ENCODE assay signal across 35 cellular contexts in genomic region chr11:72671144-72672099, GRCh38. TPM values are rescaled to one million over a fixed set of nuclear protein-coding genes. Genes with fewer than 3 reads are reported as not detected.
"Had no signal": no experiment of that assay in that cellular context is flagged by ENCODE, and none has a peak within 500 bp of the region (broad histone marks: within the 10 kb centered on the region; RNA-seq: fewer than 3 reads in every experiment).

No MANE protein-coding gene starts in this region.

- H3K36me3 ChIP-seq: adrenal gland, brain microvascular endothelial cell, heart left ventricle, left lung, lower lobe of right lung, stomach, thyroid gland, upper lobe of left lung, vagina had no signal

- DNase-seq: activated CD4-positive, alpha-beta memory T cell treated with anti-CD3 and anti-CD28 coated beads for 36 hours; activated CD4-positive, alpha-beta T cell treated with anti-CD3 and anti-CD28 coated beads, Interleukin-2, amount 10 ng/mL, durations not matched to agents 24 days and 14 days; activated CD8-positive, alpha-beta memory T cell treated with anti-CD3 and anti-CD28 coated beads, Interleukin-2, amount 50 U/mL, for 4 hours; activated effector memory CD4-positive, alpha-beta T cell treated with anti-CD3 and anti-CD28 coated beads, Interleukin-2, amount 50 U/mL, for 16 hours; activated naive CD4-positive, alpha-beta T cell treated with anti-CD3 and anti-CD28 coated beads for 36 hours; activated naive CD8-positive, alpha-beta T cell treated with anti-CD3 and anti-CD28 coated beads for 36 hours; activated T-cell treated with anti-CD3 and anti-CD28 coated beads, Interleukin-2, amount 50 U/mL, for 1 hour; adrenal gland; aorta; brain microvascular endothelial cell; endodermal cell; foreskin fibroblast; heart left ventricle; hypothalamus; immature natural killer cell; left lung; lower lobe of right lung; mesenchymal stem cell; naive thymus-derived CD8-positive, alpha-beta T cell; occipital lobe; psoas muscle; stimulated activated CD4-positive, alpha-beta T cell treated with anti-CD3 and anti-CD28 coated beads, Interleukin-1b, Interleukin-23, amount 100 ng/mL, for 48 hours; stimulated activated naive B cell treated with anti-CD40 and anti-IgM and Interleukin-4, amounts not matched to agents 10 μg/mL and 1 μg/mL and 100 μg/mL, for 72 hours; stomach; T1000; thyroid gland; upper lobe of left lung; WERI-Rb-1 had no signal

- H3K27me3 ChIP-seq: adrenal gland, thyroid gland, vagina had no signal

- H3K9ac ChIP-seq: parathyroid adenoma had no signal

- H3K4me3 Mint-ChIP-seq: activated CD4-positive, alpha-beta memory T cell treated with anti-CD3 and anti-CD28 coated beads for 36 hours; activated CD4-positive, alpha-beta T cell treated with anti-CD3 and anti-CD28 coated beads, Interleukin-2, amount 10 ng/mL, durations not matched to agents 24 days and 14 days; activated naive CD4-positive, alpha-beta T cell treated with anti-CD3 and anti-CD28 coated beads for 36 hours; activated naive CD8-positive, alpha-beta T cell treated with anti-CD3 and anti-CD28 coated beads for 36 hours; activated T-helper 1 cell treated with anti-CD3 and anti-CD28 coated beads, Interleukin-12 subunit alpha, Interleukin-12 subunit beta, Interleukin-2, Interleukin-4 antibody, amounts not matched to agents 30 ng/mL and 10 ng/mL and 1 ng/mL, durations not matched to agents 14 hours and 24 hours and 36 hours; endodermal cell; immature natural killer cell; naive thymus-derived CD8-positive, alpha-beta T cell; neural crest cell; stimulated activated naive B cell treated with anti-CD40 and anti-IgM and Interleukin-4, amounts not matched to agents 10 μg/mL and 1 μg/mL and 100 μg/mL, for 72 hours had no signal

- H3K4me1 ChIP-seq: adrenal gland, left lung, lower lobe of right lung, parathyroid adenoma, psoas muscle, thyroid gland, upper lobe of left lung, vagina had no signal

- H3K27ac ChIP-seq: adrenal gland, brain microvascular endothelial cell, heart left ventricle, left lung, lower lobe of right lung, parathyroid adenoma, psoas muscle, stomach, thyroid gland, upper lobe of left lung, vagina, WERI-Rb-1 had no signal

- ATAC-seq: activated CD4-positive, CD25-positive, alpha-beta regulatory T cell treated with anti-CD3 and anti-CD28 coated beads, Interleukin-2, amount 50 U/mL, for 24 hours; esophagus mucosa; heart left ventricle; left lung; lower lobe of right lung; naive thymus-derived CD8-positive, alpha-beta T cell; psoas muscle; stimulated activated naive B cell treated with anti-CD40 and anti-IgM and Interleukin-4, amounts not matched to agents 10 μg/mL and 1 μg/mL and 100 μg/mL, for 72 hours had no signal

- H3K36me3 Mint-ChIP-seq: immature natural killer cell; stimulated activated naive B cell treated with anti-CD40 and anti-IgM and Interleukin-4, amounts not matched to agents 10 μg/mL and 1 μg/mL and 100 μg/mL, for 72 hours had no signal

- H3K4me2 ChIP-seq: smooth muscle cell had no signal

- H3K9me3 Mint-ChIP-seq: activated CD4-positive, alpha-beta T cell treated with anti-CD3 and anti-CD28 coated beads, Interleukin-2, amount 10 ng/mL, durations not matched to agents 24 days and 14 days had no signal

- H3K4me3 ChIP-seq: adrenal gland, heart left ventricle, left lung, lower lobe of right lung, psoas muscle, smooth muscle cell, stomach, thyroid gland, upper lobe of left lung, vagina had no signal

- H3K9me3 ChIP-seq: adrenal gland, psoas muscle, thyroid gland, vagina had no signal

- H3K27ac Mint-ChIP-seq: activated CD4-positive, alpha-beta memory T cell treated with anti-CD3 and anti-CD28 coated beads for 36 hours; activated CD4-positive, alpha-beta T cell treated with anti-CD3 and anti-CD28 coated beads, Interleukin-2, amount 10 ng/mL, durations not matched to agents 24 days and 14 days; activated naive CD4-positive, alpha-beta T cell treated with anti-CD3 and anti-CD28 coated beads for 36 hours; activated naive CD8-positive, alpha-beta T cell treated with anti-CD3 and anti-CD28 coated beads for 36 hours; activated T-helper 1 cell treated with anti-CD3 and anti-CD28 coated beads, Interleukin-12 subunit alpha, Interleukin-12 subunit beta, Interleukin-2, Interleukin-4 antibody, amounts not matched to agents 30 ng/mL and 10 ng/mL and 1 ng/mL, durations not matched to agents 14 hours and 24 hours and 36 hours; endodermal cell; immature natural killer cell; stimulated activated naive B cell treated with anti-CD40 and anti-IgM and Interleukin-4, amounts not matched to agents 10 μg/mL and 1 μg/mL and 100 μg/mL, for 72 hours had no signal

RNA-seq across cellular contexts. Expression of gene PDE2A, which starts 2.8 kb away (rescaled TPM):
- total RNA-seq: smooth muscle cell had no signal
- polyA plus RNA-seq: immature natural killer cell had no signal
